ENCODE assay signal across 8 cellular contexts in the genomic region with DNA sequence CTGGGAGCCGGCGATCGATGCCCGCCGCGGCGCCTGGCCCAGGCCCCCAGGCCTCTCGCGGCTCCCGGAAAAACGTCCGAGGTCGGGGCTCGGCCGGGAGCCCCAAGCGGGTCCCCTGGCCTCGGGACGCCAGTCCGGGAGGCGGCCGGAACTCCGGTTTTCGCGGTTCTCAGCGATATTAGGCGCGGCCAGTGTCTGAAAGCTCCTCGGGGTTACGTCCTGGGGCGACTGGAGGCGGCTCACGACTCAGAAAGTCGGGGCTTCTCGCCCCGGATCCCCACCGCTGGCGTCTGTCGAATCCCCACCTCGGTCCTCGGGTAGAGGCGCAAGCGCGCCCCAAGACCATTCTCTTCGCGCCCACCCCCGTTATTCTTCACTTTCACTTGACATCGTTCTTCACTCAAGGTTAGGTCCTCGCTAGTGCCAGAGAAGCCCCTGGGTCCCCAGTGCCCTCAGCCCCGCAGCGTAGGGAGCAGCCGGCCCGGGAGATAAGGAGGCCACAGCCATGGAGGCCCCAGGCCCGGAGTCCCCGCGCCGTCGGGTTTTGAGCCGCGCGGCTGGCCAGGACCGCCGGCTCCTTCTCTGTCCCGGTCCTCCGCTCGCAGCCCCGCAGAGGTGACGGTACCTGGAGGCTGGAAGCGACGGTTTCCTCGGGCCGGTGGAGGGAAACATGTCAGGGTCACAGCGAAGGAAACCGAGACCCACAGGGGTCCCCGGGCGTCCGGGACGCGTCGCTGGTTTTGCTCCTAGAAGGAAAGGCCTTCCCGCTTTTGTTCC. TPM values are rescaled to one million over a fixed set of nuclear protein-coding genes. Genes with fewer than 3 reads are reported as not detected.
DNase-seq lines count a peak whose midpoint lies in the region; ATAC-seq and TF ChIP-seq lines count a peak whose summit lies in the region.

No MANE protein-coding gene starts in this region.

- H3K27me3 Mint-ChIP-seq in H9 (ENCODE audit: low read depth): peaks cover 94% of the 10 kb centered on the region

- H3K4me1 ChIP-seq in H9 (ENCODE audit: insufficient read depth, low read length): no peaks in the 10 kb centered on the region
- peaks cover 0 to 6% (median 0%) of the 10 kb centered on the region in 4 donors for H3K4me1 ChIP-seq in Peyer's patch
- no peaks in the 10 kb centered on the region for H3K4me1 ChIP-seq in iPS-18a (ENCODE audit: control insufficient read depth, low read depth, low read length)
- peaks cover 7 to 9% of the 10 kb centered on the region in 2 donors for H3K4me1 ChIP-seq in gastrocnemius medialis

- DNase-seq in ELF-1 (ENCODE audit: low read depth, low spot score) (peak; percentile 52), H9 (peak; percentile 51), Peyer's patch (peak; percentile 26 to 58 (median 58)), astrocyte of the cerebellum (ENCODE audit: low read depth) (no peak), gastrocnemius medialis (no peak), AML-193 (lab: John Stamatoyannopoulos, UW) (no peak), NCI-H2081 (lab: John Stamatoyannopoulos, UW) (no peak)

- WGBS in H9 (ENCODE audit: extremely low coverage, insufficient read length, low lambda C conversion rate): no CpG with 5 or more reads among the region's 80 CpGs

- H2AFZ ChIP-seq in H9 (ENCODE audit: low read length): no peak overlapping the region

- H3K36me3 Mint-ChIP-seq in H9 (ENCODE audit: insufficient read depth in 1 of 3, low read depth in 3 of 3): no peaks in the 10 kb centered on the region

- no peak overlapping the region for H2BK15ac ChIP-seq in H9 (ENCODE audit: low read depth, low read length)

- no peak overlapping the region for H2BK12ac ChIP-seq in H9 (ENCODE audit: insufficient read length, low read depth, low read length)

- H3K9me3 ChIP-seq in H9 (ENCODE audit: control insufficient read depth, low read depth, low read length) (no peaks in the 10 kb centered on the region), Peyer's patch (no peaks in the 10 kb centered on the region), iPS-18a (ENCODE audit: control insufficient read depth, low read depth, low read length) (no peaks in the 10 kb centered on the region), gastrocnemius medialis (no peaks in the 10 kb centered on the region)

- H3K56ac ChIP-seq in H9 (ENCODE audit: insufficient read length, low read depth, low read length): no peak overlapping the region

- no peaks in the 10 kb centered on the region for H4K20me1 ChIP-seq in H9 (ENCODE audit: control insufficient read depth, insufficient read depth, insufficient read length)

- no peak overlapping the region for H4K5ac ChIP-seq in H9 (ENCODE audit: insufficient read length, low read depth, low read length)

- H3K79me2 ChIP-seq in H9 (ENCODE audit: insufficient read depth, low read length): no peaks in the 10 kb centered on the region

- peak overlapping the region; percentile 98 for H3K4me2 ChIP-seq in H9 (ENCODE audit: insufficient read depth, insufficient read length, low read length)

- no peak overlapping the region for H3K23ac ChIP-seq in H9 (ENCODE audit: insufficient read length, low read depth, low read length)

- H3K27ac Mint-ChIP-seq in H9: no peak overlapping the region

- H3K79me1 ChIP-seq in H9 (ENCODE audit: insufficient read depth, low read depth, low read length, poor library complexity, severe bottlenecking): no peaks in the 10 kb centered on the region

- H3K23me2 ChIP-seq in H9 (ENCODE audit: insufficient read length, low read depth, low read length, poor library complexity, severe bottlenecking): peaks cover 12% of the 10 kb centered on the region

- no peak overlapping the region for H2AK5ac ChIP-seq in H9 (ENCODE audit: insufficient read length, low read length)

- H4K91ac ChIP-seq in H9 (ENCODE audit: insufficient read length, low read depth, low read length): no peak overlapping the region

- intact Hi-C loops in gastrocnemius medialis (cut with DNase I; ENCODE audit: low total_unique reads): loop anchor here (1.0 to 10.0 kb wide), 5 partner anchors 24 to 251 kb away; a partner anchor contains a TSS

- peak overlapping the region; percentile 21 for H3K18ac ChIP-seq in H9 (ENCODE audit: insufficient read length, low read depth, low read length)

- peaks cover 6 to 15% of the 10 kb centered on the region in 2 experiments; a peak in 3 of 4 replicates for H3K4me1 Mint-ChIP-seq in H9

- H2BK120ac ChIP-seq in H9 (ENCODE audit: low read depth, low read length, poor library complexity, severe bottlenecking): no peak overlapping the region

- TF ChIP-seq CTCF in H9 (conservative IDR thresholded peaks at IDR 0.05): no peak
- no peak for TF ChIP-seq CTCF in Peyer's patch (IDR thresholded peaks at IDR 0.05)
- TF ChIP-seq CTCF in astrocyte of the cerebellum (IDR thresholded peaks at IDR 0.05; ENCODE audit: low read depth, low read length, missing control alignments): no peak
- TF ChIP-seq CTCF in gastrocnemius medialis (IDR thresholded peaks at IDR 0.05 in 4 of 5, conservative IDR thresholded peaks at IDR 0.05 in 1 of 5): no peak

- H3K27me3 ChIP-seq in H9 (ENCODE audit: insufficient read depth, low read length): peaks cover 32% of the 10 kb centered on the region; the same call in 1 of the 2 replicates
- no peaks in the 10 kb centered on the region for H3K27me3 ChIP-seq in Peyer's patch
- peaks cover 78% of the 10 kb centered on the region for H3K27me3 ChIP-seq in iPS-18a (ENCODE audit: control insufficient read depth, insufficient read depth, low read length)
- H3K27me3 ChIP-seq in gastrocnemius medialis: peaks cover 0 to 3% (median 0%) of the 10 kb centered on the region in 3 donors

- H3K27ac ChIP-seq in H9 (ENCODE audit: insufficient read length, low read depth, low read length) (no peak overlapping the region), Peyer's patch (peak overlapping the region; percentile 86 to 95 (median 89)), iPS-18a (ENCODE audit: low read length) (no peak overlapping the region), gastrocnemius medialis (peak overlapping the region; percentile 84 to 87 (median 86))

- peaks cover 0 to 3% of the 10 kb centered on the region in 2 experiments; a peak in 1 of 5 replicates for H3K9me3 Mint-ChIP-seq in H9

- peak overlapping the region; percentile 60 to 84 for H3K4me3 Mint-ChIP-seq in H9

- H3K36me3 ChIP-seq in Peyer's patch (no peaks in the 10 kb centered on the region), iPS-18a (ENCODE audit: control insufficient read depth, low read depth, low read length) (no peaks in the 10 kb centered on the region), gastrocnemius medialis (no peaks in the 10 kb centered on the region)

- H3K9ac ChIP-seq in H9 (ENCODE audit: extremely low read depth, insufficient read length, low read length): no peak overlapping the region
- no peak overlapping the region for H3K9ac ChIP-seq in iPS-18a (ENCODE audit: low read length)

- H3T11ph ChIP-seq in H9 (ENCODE audit: low read length): no peak overlapping the region

- no peak overlapping the region for H4K8ac ChIP-seq in H9 (replicated peaks; ENCODE audit: insufficient read length, low read depth, low read length)

- H3K4me3 ChIP-seq in Peyer's patch (peak overlapping the region; percentile 54 to 74 (median 66)), astrocyte of the cerebellum (ENCODE audit: low read depth, low read length) (peak overlapping the region; percentile 57), iPS-18a (ENCODE audit: low read length) (peak overlapping the region; percentile 83), gastrocnemius medialis (peak overlapping the region; percentile 72 to 84 (median 80))

- ATAC-seq in gastrocnemius medialis: peak; percentile 37 to 43

- no peak overlapping the region for H2BK5ac ChIP-seq in H9 (ENCODE audit: insufficient read length, low read length)

- TF ChIP-seq POLR2A in Peyer's patch (IDR thresholded peaks at IDR 0.05) (no peak), gastrocnemius medialis (IDR thresholded peaks at IDR 0.05) (no peak)

- in situ Hi-C loops in astrocyte of the cerebellum (cut with HindIII; ENCODE audit: low sequenced_read_pairs): no loop called here
- in situ Hi-C loops in gastrocnemius medialis (cut with MboI; ENCODE audit: low sequenced_read_pairs in 4 of 4): loop anchor here in 2 of 4 donors (5.0 to 10.0 kb wide), 2 partner anchors 62 to 64 kb away; a partner anchor contains a TSS

- H2BK20ac ChIP-seq in H9 (ENCODE audit: low read depth, low read length, poor library complexity, severe bottlenecking): no peak overlapping the region

- H3K4ac ChIP-seq in H9 (ENCODE audit: low read depth, low read length): no peak overlapping the region

- no peak overlapping the region for H3K14ac ChIP-seq in H9 (ENCODE audit: insufficient read depth, low read length)

RNA-seq across cellular contexts. Expression of a gene that starts 35.2 kb away (rescaled TPM):
- total RNA-seq in H9 (2021) (not detected in 2 replicates), Peyer's patch (not detected), gastrocnemius medialis (not detected)

Comparison
In these comparisons a context has a peak if more than half of its experiments do, and no peak if none do; other contexts are left out.
1. DNase-seq: peak in ELF-1 (single experiment), H9 (single experiment) and Peyer's patch (3 of 3); none in astrocyte of the cerebellum (single experiment), gastrocnemius medialis (0 of 2), AML-193 (0 of 2) and NCI-H2081 (0 of 2).
2. H3K27ac ChIP-seq: peak in Peyer's patch (4 of 4) and gastrocnemius medialis (4 of 4); none in H9 (single experiment) and iPS-18a (single experiment).
3. Peak in every context shown above with its lines, with median percentiles within 50 percentile points of each other: H3K4me3 ChIP-seq.